16 cellular contexts compared by ENCODE assay signal in genomic region chr13:93326427-93326826, GRCh38.
DNase-seq lines count a peak whose midpoint lies in the region; TF ChIP-seq lines count a peak whose summit lies in the region.
"Had no signal": no experiment of that assay in that cellular context is flagged by ENCODE, and none has a peak within 500 bp of the region (broad histone marks: within the 10 kb centered on the region; RNA-seq: fewer than 3 reads in every experiment).

No MANE protein-coding gene starts in this region.

- intact Hi-C loops in transverse colon (cut with DNase I; ENCODE audit: low total_unique reads) = no loop called here

- DNase-seq in NCI-H1417 (lab: John Stamatoyannopoulos, UW) (peak in 2 of 3 experiments; percentile 33 to 63), NCI-H1417 treated with DMSO at 0.1 percent for 48 hours (lab: John Stamatoyannopoulos, UW) (no peak), mesothelial cell of epicardium (ENCODE audit: low spot score in 2 of 2, unreplicated experiment in 2 of 2) (no peak), transverse colon (no peak), SHP77 (lab: John Stamatoyannopoulos, UW) (no peak)
- DNase-seq: AML-193; Caco-2; Calu3; CD4-positive, alpha-beta T cell; CD8-positive, alpha-beta T cell; DMS79 treated with DMSO at 0.1 percent for 48 hours; GF-D8 had no signal

- H3K27ac Mint-ChIP-seq in mesothelial cell of epicardium = peak overlapping the region; percentile 44
- H3K27ac Mint-ChIP-seq: B cell; CD4-positive, alpha-beta T cell; CD8-positive, alpha-beta T cell had no signal

- H3K27me3 ChIP-seq in transverse colon = no peaks in the 10 kb centered on the region
- H3K27me3 ChIP-seq: BLaER1 treated with 17β-estradiol and CSF1 and Interleukin-3, amounts not matched to agents 10 nM and 100 nM had no signal

- no peak overlapping the region for H3K4me3 ChIP-seq in transverse colon
- H3K4me3 ChIP-seq: A549; BLaER1 treated with 17β-estradiol and CSF1 and Interleukin-3, amounts not matched to agents 10 nM and 100 nM had no signal

- peaks cover 10% of the 10 kb centered on the region for H3K36me3 Mint-ChIP-seq in mesothelial cell of epicardium
- H3K36me3 Mint-ChIP-seq: CD8-positive, alpha-beta T cell had no signal

- H3K4me3 Mint-ChIP-seq in mesothelial cell of epicardium = no peak overlapping the region
- H3K4me3 Mint-ChIP-seq: B cell; CD4-positive, alpha-beta T cell; CD8-positive, alpha-beta T cell had no signal

- peaks cover 10% of the 10 kb centered on the region for H3K9me3 Mint-ChIP-seq in mesothelial cell of epicardium
- H3K9me3 Mint-ChIP-seq: CD8-positive, alpha-beta T cell had no signal

- WGBS in transverse colon (ENCODE audit: low coverage in 1 of 2), 2 donors = 78% methylated on average over 6 of the region's 6 CpGs

- H3K36me3 ChIP-seq in transverse colon = no peaks in the 10 kb centered on the region
- H3K36me3 ChIP-seq: BLaER1 treated with 17β-estradiol and CSF1 and Interleukin-3, amounts not matched to agents 10 nM and 100 nM had no signal

- H3K9me3 ChIP-seq in transverse colon = no peaks in the 10 kb centered on the region
- H3K9me3 ChIP-seq: A549, Caco-2 had no signal

- in situ Hi-C loops in transverse colon (cut with MboI; ENCODE audit: low pct_ligation_motif_present in 1 of 4, low pct_unique_long_range_greater_than_20kb in 1 of 4, low sequenced_read_pairs in 3 of 4) = no loop called here

- H3K4me1 Mint-ChIP-seq in mesothelial cell of epicardium = peaks cover 41% of the 10 kb centered on the region
- H3K4me1 Mint-ChIP-seq: B cell had no signal

- H3K27ac ChIP-seq in transverse colon = no peak overlapping the region
- H3K27ac ChIP-seq: 22Rv1; A549; BLaER1 treated with 17β-estradiol and CSF1 and Interleukin-3, amounts not matched to agents 10 nM and 100 nM had no signal

- TF ChIP-seq EP300 in transverse colon (IDR thresholded peaks at IDR 0.05; ENCODE audit: low read depth) = no peak

- H3K27me3 Mint-ChIP-seq in mesothelial cell of epicardium (ENCODE audit: low read depth) = no peaks in the 10 kb centered on the region
- H3K27me3 Mint-ChIP-seq: B cell; CD4-positive, alpha-beta T cell had no signal

- TF ChIP-seq CTCF in mesothelial cell of epicardium (IDR thresholded peaks at IDR 0.05; ENCODE audit: unreplicated experiment) (no peak), transverse colon (IDR thresholded peaks at IDR 0.05) (no peak)

- TF ChIP-seq POLR2A in transverse colon (IDR thresholded peaks at IDR 0.05) = no peak

- H3K4me1 ChIP-seq in transverse colon = peaks cover 0 to 5% (median 0%) of the 10 kb centered on the region in 4 donors
- H3K4me1 ChIP-seq: A549 had no signal

Comparison
In these comparisons a context has a peak if more than half of its experiments do, and no peak if none do; other contexts are left out.
1. DNase-seq: peak in NCI-H1417 (2 of 3); none in NCI-H1417 treated with DMSO at 0.1 percent for 48 hours (single experiment), mesothelial cell of epicardium (0 of 2), transverse colon (single experiment) and SHP77 (0 of 2).